29 cellular contexts compared by ENCODE assay signal in genomic region chr12:13952096-13952495, GRCh38. TPM values are rescaled to one million over a fixed set of nuclear protein-coding genes. Genes with fewer than 3 reads are reported as not detected.
DNase-seq lines count a peak whose midpoint lies in the region; ATAC-seq, FAIRE-seq and TF ChIP-seq lines count a peak whose summit lies in the region.
"Had no signal": no experiment of that assay in that cellular context is flagged by ENCODE, and none has a peak within 500 bp of the region (broad histone marks: within the 10 kb centered on the region; RNA-seq: fewer than 3 reads in every experiment).

No MANE protein-coding gene starts in this region.

- H3K27me3 ChIP-seq in SK-N-SH (ENCODE audit: insufficient read depth), result peaks cover 13% of the 10 kb centered on the region; the same call in 1 of the 2 replicates
- no peaks in the 10 kb centered on the region for H3K27me3 ChIP-seq in MM.1S (replicated peaks; ENCODE audit: insufficient read depth, low read length)
- H3K27me3 ChIP-seq in PC-9 (ENCODE audit: insufficient read depth, low read depth), result peaks cover 21% of the 10 kb centered on the region
- H3K27me3 ChIP-seq in MG63, result no peaks in the 10 kb centered on the region
- H3K27me3 ChIP-seq: BE2C, BLaER1 had no signal

- TF ChIP-seq CTCF in SK-N-SH (IDR thresholded peaks at IDR 0.05) (no peak), A549 (IDR thresholded peaks at IDR 0.05) (no peak), MM.1S (IDR thresholded peaks at IDR 0.05; ENCODE audit: low read length) (no peak), PC-9 (conservative IDR thresholded peaks at IDR 0.05) (no peak)

- POLR2A ChIA-PET in SK-N-SH (lab: Yijun Ruan, JAX) (no interaction called here), A549 (lab: Yijun Ruan, JAX) (interaction anchor here (2.0 kb wide), 1 partner anchor 30 kb away, joined by 5 read pairs; no protein-coding TSS in a partner anchor), PC-9 (lab: Charles Lee; ENCODE audit: unreplicated experiment) (no interaction called here)

- CTCF ChIA-PET in SK-N-SH (lab: Yijun Ruan, JAX), result no interaction called here
- CTCF ChIA-PET in A549 (lab: Yijun Ruan, JAX), result interaction anchor here (3.4 kb wide), 1 partner anchor 11 kb away, joined by 18 read pairs; no protein-coding TSS in a partner anchor
- CTCF ChIA-PET in PC-9 (lab: Charles Lee), result no interaction called here

- no TSS peak for BruUV-seq in PC-9 (replicated peaks; lab: Mats Ljungman, UMichigan)

- no peaks in the 10 kb centered on the region for H3K9me3 ChIP-seq in SK-N-SH
- H3K9me3 ChIP-seq in A549, result no peaks in the 10 kb centered on the region
- no peaks in the 10 kb centered on the region for H3K9me3 ChIP-seq in MM.1S (replicated peaks; ENCODE audit: insufficient read depth, low read length)
- H3K9me3 ChIP-seq in PC-9 (ENCODE audit: insufficient read depth, low read depth), result peaks cover 4% of the 10 kb centered on the region; the same call in 1 of the 2 replicates
- H3K9me3 ChIP-seq in MG63, result peaks cover 10% of the 10 kb centered on the region
- H3K9me3 ChIP-seq: BE2C, BLaER1 had no signal

- H3K4me3 ChIP-seq in SK-N-SH (ENCODE audit: low read depth in 2 of 2, low read length in 1 of 2) (no peak overlapping the region), A549 (no peak overlapping the region), MM.1S (ENCODE audit: low read length) (peak overlapping the region; percentile 51), PC-9 (no peak overlapping the region), MG63 (no peak overlapping the region)
- H3K4me3 ChIP-seq: BLaER1, GM12878 had no signal

- ATAC-seq in SK-N-SH treated with all-trans-retinoic acid at 6 μM for 48 hours, result no peak
- no peak for ATAC-seq in A549
- ATAC-seq: GM12878 had no signal

- no peak for TF ChIP-seq RAD21 in SK-N-SH (IDR thresholded peaks at IDR 0.05; ENCODE audit: low read length)
- TF ChIP-seq RAD21 in A549 (conservative IDR thresholded peaks at IDR 0.05 in 1 of 2, IDR thresholded peaks at IDR 0.05 in 1 of 2), result no peak

- no peaks in the 10 kb centered on the region for H3F3A ChIP-seq in SK-N-SH (replicated peaks; ENCODE audit: insufficient read depth)
- peaks cover 12% of the 10 kb centered on the region for H3F3A ChIP-seq in MM.1S (ENCODE audit: insufficient read depth, low read length)
- no peaks in the 10 kb centered on the region for H3F3A ChIP-seq in PC-9 (ENCODE audit: insufficient read depth, low read depth)

- H3K27ac ChIP-seq in SK-N-SH (ENCODE audit: low read depth in 2 of 2, low read length in 1 of 2), result no peak overlapping the region
- H3K27ac ChIP-seq in A549, result peak overlapping the region; percentile 92
- peak overlapping the region; percentile 76; the same call in 1 of the 2 replicates for H3K27ac ChIP-seq in MM.1S (ENCODE audit: low read length)
- H3K27ac ChIP-seq in PC-9, result no peak overlapping the region
- H3K27ac ChIP-seq: 22Rv1, BLaER1 had no signal

- H4K20me1 ChIP-seq in SK-N-SH (ENCODE audit: insufficient read depth), result no peaks in the 10 kb centered on the region
- H4K20me1 ChIP-seq in MM.1S (ENCODE audit: insufficient read depth, low read length), result no peaks in the 10 kb centered on the region
- H4K20me1 ChIP-seq in PC-9 (ENCODE audit: insufficient read depth), result no peaks in the 10 kb centered on the region; the same call in 1 of the 2 replicates
- H4K20me1 ChIP-seq: BLaER1 had no signal

- H3K79me2 ChIP-seq in SK-N-SH (ENCODE audit: insufficient read depth) (no peaks in the 10 kb centered on the region), MM.1S (ENCODE audit: low read length) (no peaks in the 10 kb centered on the region), PC-9 (ENCODE audit: low read depth) (no peaks in the 10 kb centered on the region)

- FAIRE-seq in A549 (lab: Jason Lieb, UNC), result no peak
- FAIRE-seq: D721Med, GM12878, GM12892, GM18507 had no signal

- 0 out of 2 replicates have a peak overlapping the region, but pooled peaks have one; percentile 8 for H2AFZ ChIP-seq in SK-N-SH (ENCODE audit: low read depth)
- H2AFZ ChIP-seq in MM.1S (ENCODE audit: low read length), result peak overlapping the region; percentile 63; the same call in 1 of the 2 replicates
- no peak overlapping the region for H2AFZ ChIP-seq in PC-9

- no peak for TF ChIP-seq POLR2A in A549 (IDR thresholded peaks at IDR 0.05; ENCODE audit: low read length)

- H3K4me2 ChIP-seq in SK-N-SH (no peak overlapping the region), A549 (peak overlapping the region; percentile 70), MM.1S (ENCODE audit: low read depth, low read length) (peak overlapping the region; percentile 69), PC-9 (0 out of 2 replicates have a peak overlapping the region, but pooled peaks have one; percentile 3)
- H3K4me2 ChIP-seq: BLaER1 had no signal

- TF ChIP-seq EP300 in SK-N-SH (IDR thresholded peaks at IDR 0.05; ENCODE audit: borderline replicate concordance in 1 of 2, low read depth in 1 of 2, low read length in 1 of 2) (no peak), A549 (IDR thresholded peaks at IDR 0.05) (no peak)

- intact Hi-C loops in PC-9 (cut with micrococcal nuclease; ENCODE audit: unreplicated experiment), result no loop called here

- H3K9ac ChIP-seq in SK-N-SH, result no peak overlapping the region
- peak overlapping the region; percentile 36; the same call in 1 of the 2 replicates for H3K9ac ChIP-seq in MM.1S (ENCODE audit: low read length)
- H3K9ac ChIP-seq: BLaER1 had no signal

- DNase-seq in SK-N-SH (no peak), A549 (ENCODE audit: low read depth in 1 of 2, low spot score in 1 of 2) (no peak), MM.1S (peak; percentile 52), PC-9 (no peak), MG63 (no peak), HPDE6-E6E7 (ENCODE audit: extremely low spot score) (no peak), kidney glomerular epithelial cell (lab: John Stamatoyannopoulos, UW) (no peak)
- DNase-seq: ACHN; BE2C; C1 segment of cervical spinal cord; Calu3; CD4-positive, alpha-beta memory T cell; CD4-positive, CD25-positive, alpha-beta regulatory T cell; CD8-positive, alpha-beta memory T cell; COR-L47; DND-41; EL; GDM1 had no signal

- no peaks in the 10 kb centered on the region for H3K9me2 ChIP-seq in SK-N-SH
- no peaks in the 10 kb centered on the region for H3K9me2 ChIP-seq in MM.1S (replicated peaks; ENCODE audit: insufficient read depth, low read length)
- peaks cover 3% of the 10 kb centered on the region; the same call in 1 of the 2 replicates for H3K9me2 ChIP-seq in PC-9 (ENCODE audit: insufficient read depth)

- 28% methylated on average over 7 of the region's 7 CpGs for WGBS in SK-N-SH (ENCODE audit: low lambda C conversion rate)
- 56% methylated on average over 7 of the region's 7 CpGs for WGBS in A549 (ENCODE audit: missing lambda C conversion rate)

- H3K4me1 ChIP-seq in SK-N-SH (ENCODE audit: control insufficient read depth in 1 of 2, insufficient read depth in 2 of 2, low read depth in 1 of 2, low read length in 1 of 2) (no peaks in the 10 kb centered on the region), A549 (peaks cover 88% of the 10 kb centered on the region), MM.1S (ENCODE audit: low read length) (peaks cover 20% of the 10 kb centered on the region), PC-9 (replicated peaks; ENCODE audit: insufficient read depth) (no peaks in the 10 kb centered on the region)
- H3K4me1 ChIP-seq: BE2C had no signal

- H3K36me3 ChIP-seq in SK-N-SH (replicated peaks in 1 of 2; ENCODE audit: control insufficient read depth in 1 of 2, insufficient read depth in 2 of 2, low read length in 1 of 2) (no peaks in the 10 kb centered on the region), MM.1S (replicated peaks; ENCODE audit: insufficient read depth, low read length) (no peaks in the 10 kb centered on the region), PC-9 (ENCODE audit: low read depth) (no peaks in the 10 kb centered on the region), MG63 (no peaks in the 10 kb centered on the region)
- H3K36me3 ChIP-seq: BE2C, BLaER1 had no signal

TF ChIP-seq in SK-N-SH, 30 proteins besides CTCF, POLR2A, EP300 and RAD21 (continues in another document):
- no peak for TF ChIP-seq NFIC (IDR thresholded peaks at IDR 0.05; ENCODE audit: borderline replicate concordance)

TF ChIP-seq in SK-N-SH treated with all-trans-retinoic acid at 6 μM for 48 hours, 23 proteins besides CTCF, POLR2A, EP300 and RAD21 (continues in another document):
- no peak for TF ChIP-seq RARB (CRISPR knock-in tag; IDR thresholded peaks at IDR 0.05)
- TF ChIP-seq, protein P1, sequence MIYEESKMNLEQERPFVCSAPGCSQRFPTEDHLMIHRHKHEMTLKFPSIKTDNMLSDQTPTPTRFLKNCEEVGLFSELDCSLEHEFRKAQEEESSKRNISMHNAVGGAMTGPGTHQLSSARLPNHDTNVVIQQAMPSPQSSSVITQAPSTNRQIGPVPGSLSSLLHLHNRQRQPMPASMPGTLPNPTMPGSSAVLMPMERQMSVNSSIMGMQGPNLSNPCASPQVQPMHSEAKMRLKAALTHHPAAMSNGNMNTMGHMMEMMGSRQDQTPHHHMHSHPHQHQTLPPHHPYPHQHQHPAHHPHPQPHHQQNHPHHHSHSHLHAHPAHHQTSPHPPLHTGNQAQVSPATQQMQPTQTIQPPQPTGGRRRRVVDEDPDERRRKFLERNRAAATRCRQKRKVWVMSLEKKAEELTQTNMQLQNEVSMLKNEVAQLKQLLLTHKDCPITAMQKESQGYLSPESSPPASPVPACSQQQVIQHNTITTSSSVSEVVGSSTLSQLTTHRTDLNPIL (CRISPR knock-in tag; IDR thresholded peaks at IDR 0.05; ENCODE audit: low read depth), result no peak

TF ChIP-seq in A549, 52 proteins besides CTCF, POLR2A, EP300 and RAD21 (continues in another document):
- TF ChIP-seq SMC3 (IDR thresholded peaks at IDR 0.05), result no peak
- no peak for TF ChIP-seq FOSB (CRISPR knock-in tag; IDR thresholded peaks at IDR 0.05)
- TF ChIP-seq CBX2 (IDR thresholded peaks at IDR 0.05; ENCODE audit: borderline replicate concordance, low read depth), result no peak
- TF ChIP-seq, protein P2, sequence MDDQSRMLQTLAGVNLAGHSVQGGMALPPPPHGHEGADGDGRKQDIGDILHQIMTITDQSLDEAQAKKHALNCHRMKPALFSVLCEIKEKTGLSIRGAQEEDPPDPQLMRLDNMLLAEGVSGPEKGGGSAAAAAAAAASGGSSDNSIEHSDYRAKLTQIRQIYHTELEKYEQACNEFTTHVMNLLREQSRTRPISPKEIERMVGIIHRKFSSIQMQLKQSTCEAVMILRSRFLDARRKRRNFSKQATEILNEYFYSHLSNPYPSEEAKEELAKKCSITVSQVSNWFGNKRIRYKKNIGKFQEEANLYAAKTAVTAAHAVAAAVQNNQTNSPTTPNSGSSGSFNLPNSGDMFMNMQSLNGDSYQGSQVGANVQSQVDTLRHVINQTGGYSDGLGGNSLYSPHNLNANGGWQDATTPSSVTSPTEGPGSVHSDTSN (IDR thresholded peaks at IDR 0.05), result no peak

RNA-seq across cellular contexts. Expression of gene GRIN2B, which starts 29.3 kb away (rescaled TPM):
- polyA plus RNA-seq in SK-N-SH (2012; rRNA removed) (not detected in 2 replicates), A549 (2011; rRNA removed) (3.2 and 3.3 TPM in 2 replicates), A549 (2017; fragmentation: RNase III; extraction: RNeasy Plus Mini Kit Qiagen cat#74134 plus additional on column Dnase treatment) (2.4 to 4.0 TPM (median 2.9 TPM) in 3 replicates)
- polyA plus RNA-seq in SK-N-SH (2012; cell fraction: cytosol; rRNA removed), result not detected in 2 replicates
- polyA plus RNA-seq in SK-N-SH (2012; cell fraction: nucleus; rRNA removed), result not detected in 2 replicates
- polyA plus RNA-seq in A549 (2012; cell fraction: cytosol; rRNA removed), result 4.6 and 5.5 TPM in 2 replicates
- polyA plus RNA-seq in A549 (2012; cell fraction: nucleus; rRNA removed), result 3.9 and 5.6 TPM in 2 replicates
- polyA minus RNA-seq in A549 (2011; rRNA and poly(A)+ RNA removed), result 16.9 and 21.2 TPM in 2 replicates
- not detected in 2 replicates for total RNA-seq in PC-9 (2021)
- total RNA-seq in MG63 (2014; rRNA removed; shearing (Covaris generic); ENCODE audit: low replicate concordance), result 0.56 and 19.0 TPM in 2 replicates
- total RNA-seq: A172; A673; CD4-positive, alpha-beta memory T cell; CD4-positive, CD25-positive, alpha-beta regulatory T cell; CD8-positive, alpha-beta memory T cell; GM12878 had no signal
- polyA plus RNA-seq: AG04450; CD14-positive monocyte; CD4-positive, CD25-positive, alpha-beta regulatory T cell; CD8-positive, alpha-beta memory T cell had no signal

Comparison
In these comparisons a context has a peak if more than half of its experiments do, and no peak if none do; other contexts are left out.
1. H3K27ac ChIP-seq: peak in A549 (2 of 2) and MM.1S (single experiment); none in SK-N-SH (0 of 2) and PC-9 (single experiment).